In genomic region chr6:42901538-42901957, GRCh38 we compare ENCODE assay signal across 1 cellular context.
TF ChIP-seq lines count a peak whose summit lies in the region.

No MANE protein-coding gene starts in this region.

TF ChIP-seq in HepG2, 621 proteins besides CTCF, POLR2A, EP300 and RAD21 (continued from another document and continues in another):
- TF ChIP-seq HOMEZ (CRISPR knock-in tag; IDR thresholded peaks at IDR 0.05; ENCODE audit: low read depth): no peak; the same call in 1 of the 2 replicates
- TF ChIP-seq ZSCAN20 (CRISPR knock-in tag; IDR thresholded peaks at IDR 0.05; ENCODE audit: borderline replicate concordance): no peak
- TF ChIP-seq STAG1 (CRISPR knock-in tag; IDR thresholded peaks at IDR 0.05): peak; percentile 99
- TF ChIP-seq, protein P1, sequence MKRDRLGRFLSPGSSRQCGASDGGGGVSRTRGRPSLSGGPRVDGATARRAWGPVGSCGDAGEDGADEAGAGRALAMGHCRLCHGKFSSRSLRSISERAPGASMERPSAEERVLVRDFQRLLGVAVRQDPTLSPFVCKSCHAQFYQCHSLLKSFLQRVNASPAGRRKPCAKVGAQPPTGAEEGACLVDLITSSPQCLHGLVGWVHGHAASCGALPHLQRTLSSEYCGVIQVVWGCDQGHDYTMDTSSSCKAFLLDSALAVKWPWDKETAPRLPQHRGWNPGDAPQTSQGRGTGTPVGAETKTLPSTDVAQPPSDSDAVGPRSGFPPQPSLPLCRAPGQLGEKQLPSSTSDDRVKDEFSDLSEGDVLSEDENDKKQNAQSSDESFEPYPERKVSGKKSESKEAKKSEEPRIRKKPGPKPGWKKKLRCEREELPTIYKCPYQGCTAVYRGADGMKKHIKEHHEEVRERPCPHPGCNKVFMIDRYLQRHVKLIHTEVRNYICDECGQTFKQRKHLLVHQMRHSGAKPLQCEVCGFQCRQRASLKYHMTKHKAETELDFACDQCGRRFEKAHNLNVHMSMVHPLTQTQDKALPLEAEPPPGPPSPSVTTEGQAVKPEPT (CRISPR knock-in tag; IDR thresholded peaks at IDR 0.05; ENCODE audit: low read depth): no peak
- peak; percentile 50 for TF ChIP-seq ZNF781 (CRISPR knock-in tag; IDR thresholded peaks at IDR 0.05; ENCODE audit: borderline replicate concordance, not compliant biosample characterization)
- no peak for TF ChIP-seq ZXDC (CRISPR knock-in tag; IDR thresholded peaks at IDR 0.05)
- no peak for TF ChIP-seq ZNF749 (CRISPR knock-in tag; IDR thresholded peaks at IDR 0.05; ENCODE audit: borderline replicate concordance)
- no peak; the same call in 1 of the 2 replicates for TF ChIP-seq ZNF510 (CRISPR knock-in tag; IDR thresholded peaks at IDR 0.05; ENCODE audit: low read depth)
- TF ChIP-seq, protein P2, sequence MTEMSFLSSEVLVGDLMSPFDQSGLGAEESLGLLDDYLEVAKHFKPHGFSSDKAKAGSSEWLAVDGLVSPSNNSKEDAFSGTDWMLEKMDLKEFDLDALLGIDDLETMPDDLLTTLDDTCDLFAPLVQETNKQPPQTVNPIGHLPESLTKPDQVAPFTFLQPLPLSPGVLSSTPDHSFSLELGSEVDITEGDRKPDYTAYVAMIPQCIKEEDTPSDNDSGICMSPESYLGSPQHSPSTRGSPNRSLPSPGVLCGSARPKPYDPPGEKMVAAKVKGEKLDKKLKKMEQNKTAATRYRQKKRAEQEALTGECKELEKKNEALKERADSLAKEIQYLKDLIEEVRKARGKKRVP (CRISPR knock-in tag; IDR thresholded peaks at IDR 0.05): 0 out of 4 replicates have a peak, but pooled peaks of 1 of the 2 experiments have one; percentile 48
- peak; percentile 61; the same call in 1 of the 2 replicates for TF ChIP-seq RXRA (CRISPR knock-in tag; IDR thresholded peaks at IDR 0.05)
- TF ChIP-seq DBP (CRISPR knock-in tag; IDR thresholded peaks at IDR 0.05; ENCODE audit: not compliant biosample characterization): no peak
- no peak for TF ChIP-seq RFX5 (IDR thresholded peaks at IDR 0.05; ENCODE audit: low read depth, low read length)
- no peak for TF ChIP-seq ZNF780A (CRISPR knock-in tag; IDR thresholded peaks at IDR 0.05)
- peak; percentile 92 for TF ChIP-seq SMC3 (IDR thresholded peaks at IDR 0.05; ENCODE audit: low read length)
- TF ChIP-seq SIN3B (IDR thresholded peaks at IDR 0.05; ENCODE audit: low read length): 0 out of 2 replicates have a peak, but pooled peaks have one; percentile 31
- TF ChIP-seq ZNF552 (CRISPR knock-in tag; IDR thresholded peaks at IDR 0.05; ENCODE audit: borderline replicate concordance): no peak
- TF ChIP-seq SPEN (CRISPR knock-in tag; IDR thresholded peaks at IDR 0.05; ENCODE audit: low read depth): peak; percentile 45; the same call in 1 of the 2 replicates
- TF ChIP-seq MTF1 (CRISPR knock-in tag; IDR thresholded peaks at IDR 0.05): no peak
- TF ChIP-seq KLF16 (CRISPR knock-in tag; IDR thresholded peaks at IDR 0.05): 0 out of 4 replicates have a peak, but pooled peaks of 1 of the 2 experiments have one; percentile 68
- no peak for TF ChIP-seq ZFP37 (CRISPR knock-in tag; IDR thresholded peaks at IDR 0.05; ENCODE audit: borderline replicate concordance)
- TF ChIP-seq MTA1 (CRISPR knock-in tag; IDR thresholded peaks at IDR 0.05; ENCODE audit: borderline replicate concordance): no peak
- no peak for TF ChIP-seq ATAD3A (CRISPR knock-in tag; IDR thresholded peaks at IDR 0.05)
- no peak for TF ChIP-seq ZNF282 (IDR thresholded peaks at IDR 0.05; ENCODE audit: partially characterized antibody)
- TF ChIP-seq ZNF652 (CRISPR knock-in tag; IDR thresholded peaks at IDR 0.05; ENCODE audit: borderline replicate concordance, low read depth): no peak
- TF ChIP-seq, protein P3, sequence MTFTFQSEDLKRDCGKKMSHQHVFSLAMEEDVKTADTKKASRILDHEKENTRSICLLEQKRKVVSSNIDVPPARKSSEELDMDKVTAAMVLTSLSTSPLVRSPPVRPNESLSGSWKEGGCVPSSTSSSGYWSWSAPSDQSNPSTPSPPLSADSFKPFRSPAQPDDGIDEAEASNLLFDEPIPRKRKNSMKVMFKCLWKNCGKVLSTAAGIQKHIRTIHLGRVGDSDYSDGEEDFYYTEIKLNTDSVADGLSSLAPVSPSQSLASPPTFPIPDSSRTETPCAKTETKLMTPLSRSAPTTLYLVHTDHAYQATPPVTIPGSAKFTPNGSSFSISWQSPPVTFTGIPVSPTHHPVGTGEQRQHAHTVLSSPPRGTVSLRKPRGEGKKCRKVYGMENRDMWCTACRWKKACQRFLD (CRISPR knock-in tag; IDR thresholded peaks at IDR 0.05; ENCODE audit: borderline replicate concordance): no peak
- TF ChIP-seq ZNF354B (CRISPR knock-in tag; IDR thresholded peaks at IDR 0.05): no peak
- no peak for TF ChIP-seq REL (CRISPR knock-in tag; conservative IDR thresholded peaks at IDR 0.05)
- peak; percentile 92 for TF ChIP-seq FOXO1 (CRISPR knock-in tag; IDR thresholded peaks at IDR 0.05)
- peak; percentile 45; the same call in 1 of the 2 replicates for TF ChIP-seq REPIN1 (CRISPR knock-in tag; IDR thresholded peaks at IDR 0.05; ENCODE audit: borderline replicate concordance, low read depth)
- TF ChIP-seq NPAS2 (CRISPR knock-in tag; IDR thresholded peaks at IDR 0.05; ENCODE audit: borderline replicate concordance): no peak
- TF ChIP-seq, protein P4, sequence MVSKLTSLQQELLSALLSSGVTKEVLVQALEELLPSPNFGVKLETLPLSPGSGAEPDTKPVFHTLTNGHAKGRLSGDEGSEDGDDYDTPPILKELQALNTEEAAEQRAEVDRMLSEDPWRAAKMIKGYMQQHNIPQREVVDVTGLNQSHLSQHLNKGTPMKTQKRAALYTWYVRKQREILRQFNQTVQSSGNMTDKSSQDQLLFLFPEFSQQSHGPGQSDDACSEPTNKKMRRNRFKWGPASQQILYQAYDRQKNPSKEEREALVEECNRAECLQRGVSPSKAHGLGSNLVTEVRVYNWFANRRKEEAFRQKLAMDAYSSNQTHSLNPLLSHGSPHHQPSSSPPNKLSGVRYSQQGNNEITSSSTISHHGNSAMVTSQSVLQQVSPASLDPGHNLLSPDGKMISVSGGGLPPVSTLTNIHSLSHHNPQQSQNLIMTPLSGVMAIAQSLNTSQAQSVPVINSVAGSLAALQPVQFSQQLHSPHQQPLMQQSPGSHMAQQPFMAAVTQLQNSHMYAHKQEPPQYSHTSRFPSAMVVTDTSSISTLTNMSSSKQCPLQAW (CRISPR knock-in tag; IDR thresholded peaks at IDR 0.05): 0 out of 2 replicates have a peak, but pooled peaks have one; percentile 37
- TF ChIP-seq, protein P5, sequence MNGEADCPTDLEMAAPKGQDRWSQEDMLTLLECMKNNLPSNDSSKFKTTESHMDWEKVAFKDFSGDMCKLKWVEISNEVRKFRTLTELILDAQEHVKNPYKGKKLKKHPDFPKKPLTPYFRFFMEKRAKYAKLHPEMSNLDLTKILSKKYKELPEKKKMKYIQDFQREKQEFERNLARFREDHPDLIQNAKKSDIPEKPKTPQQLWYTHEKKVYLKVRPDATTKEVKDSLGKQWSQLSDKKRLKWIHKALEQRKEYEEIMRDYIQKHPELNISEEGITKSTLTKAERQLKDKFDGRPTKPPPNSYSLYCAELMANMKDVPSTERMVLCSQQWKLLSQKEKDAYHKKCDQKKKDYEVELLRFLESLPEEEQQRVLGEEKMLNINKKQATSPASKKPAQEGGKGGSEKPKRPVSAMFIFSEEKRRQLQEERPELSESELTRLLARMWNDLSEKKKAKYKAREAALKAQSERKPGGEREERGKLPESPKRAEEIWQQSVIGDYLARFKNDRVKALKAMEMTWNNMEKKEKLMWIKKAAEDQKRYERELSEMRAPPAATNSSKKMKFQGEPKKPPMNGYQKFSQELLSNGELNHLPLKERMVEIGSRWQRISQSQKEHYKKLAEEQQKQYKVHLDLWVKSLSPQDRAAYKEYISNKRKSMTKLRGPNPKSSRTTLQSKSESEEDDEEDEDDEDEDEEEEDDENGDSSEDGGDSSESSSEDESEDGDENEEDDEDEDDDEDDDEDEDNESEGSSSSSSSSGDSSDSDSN (CRISPR knock-in tag; IDR thresholded peaks at IDR 0.05): peak; percentile 28; the same call in 1 of the 2 replicates
- TF ChIP-seq, protein P6, sequence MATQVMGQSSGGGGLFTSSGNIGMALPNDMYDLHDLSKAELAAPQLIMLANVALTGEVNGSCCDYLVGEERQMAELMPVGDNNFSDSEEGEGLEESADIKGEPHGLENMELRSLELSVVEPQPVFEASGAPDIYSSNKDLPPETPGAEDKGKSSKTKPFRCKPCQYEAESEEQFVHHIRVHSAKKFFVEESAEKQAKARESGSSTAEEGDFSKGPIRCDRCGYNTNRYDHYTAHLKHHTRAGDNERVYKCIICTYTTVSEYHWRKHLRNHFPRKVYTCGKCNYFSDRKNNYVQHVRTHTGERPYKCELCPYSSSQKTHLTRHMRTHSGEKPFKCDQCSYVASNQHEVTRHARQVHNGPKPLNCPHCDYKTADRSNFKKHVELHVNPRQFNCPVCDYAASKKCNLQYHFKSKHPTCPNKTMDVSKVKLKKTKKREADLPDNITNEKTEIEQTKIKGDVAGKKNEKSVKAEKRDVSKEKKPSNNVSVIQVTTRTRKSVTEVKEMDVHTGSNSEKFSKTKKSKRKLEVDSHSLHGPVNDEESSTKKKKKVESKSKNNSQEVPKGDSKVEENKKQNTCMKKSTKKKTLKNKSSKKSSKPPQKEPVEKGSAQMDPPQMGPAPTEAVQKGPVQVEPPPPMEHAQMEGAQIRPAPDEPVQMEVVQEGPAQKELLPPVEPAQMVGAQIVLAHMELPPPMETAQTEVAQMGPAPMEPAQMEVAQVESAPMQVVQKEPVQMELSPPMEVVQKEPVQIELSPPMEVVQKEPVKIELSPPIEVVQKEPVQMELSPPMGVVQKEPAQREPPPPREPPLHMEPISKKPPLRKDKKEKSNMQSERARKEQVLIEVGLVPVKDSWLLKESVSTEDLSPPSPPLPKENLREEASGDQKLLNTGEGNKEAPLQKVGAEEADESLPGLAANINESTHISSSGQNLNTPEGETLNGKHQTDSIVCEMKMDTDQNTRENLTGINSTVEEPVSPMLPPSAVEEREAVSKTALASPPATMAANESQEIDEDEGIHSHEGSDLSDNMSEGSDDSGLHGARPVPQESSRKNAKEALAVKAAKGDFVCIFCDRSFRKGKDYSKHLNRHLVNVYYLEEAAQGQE (IDR thresholded peaks at IDR 0.05; ENCODE audit: borderline replicate concordance in 1 of 2, low read depth in 1 of 2, low read length in 2 of 2): no peak
- TF ChIP-seq TAF15 (IDR thresholded peaks at IDR 0.05; ENCODE audit: low read depth, low read length, poor library complexity, severe bottlenecking): no peak
- TF ChIP-seq ZNF451 (CRISPR knock-in tag; IDR thresholded peaks at IDR 0.05): no peak
- TF ChIP-seq GATAD2A (CRISPR knock-in tag; IDR thresholded peaks at IDR 0.05): peak; percentile 77
- TF ChIP-seq KLF11 (CRISPR knock-in tag; IDR thresholded peaks at IDR 0.05): peak; percentile 43; the same call in 1 of the 2 replicates
- TF ChIP-seq FOXK1 (CRISPR knock-in tag; IDR thresholded peaks at IDR 0.05; ENCODE audit: borderline replicate concordance, low read depth): peak; percentile 85; the same call in 1 of the 2 replicates
- peak; percentile 63; the same call in 1 of the 2 replicates for TF ChIP-seq FOXP4 (CRISPR knock-in tag; IDR thresholded peaks at IDR 0.05)
- TF ChIP-seq ZNF879 (CRISPR knock-in tag; IDR thresholded peaks at IDR 0.05): no peak
- no peak for TF ChIP-seq ARNT (IDR thresholded peaks at IDR 0.05)
- peak; percentile 27 for TF ChIP-seq XRCC5 (optimal IDR thresholded peaks at IDR 0.05; ENCODE audit: low read length)
- TF ChIP-seq RFX3 (CRISPR knock-in tag; IDR thresholded peaks at IDR 0.05): no peak
- no peak for TF ChIP-seq MYNN (CRISPR knock-in tag; IDR thresholded peaks at IDR 0.05; ENCODE audit: low read depth)
- TF ChIP-seq ZFAT (CRISPR knock-in tag; conservative IDR thresholded peaks at IDR 0.05): no peak
- TF ChIP-seq ZNF331 (CRISPR knock-in tag; IDR thresholded peaks at IDR 0.05): peak; percentile 71; the same call in 1 of the 2 replicates
